Comparison of ENCODE assay signal across 8 cellular contexts in genomic region chr11:116499396-116500001, GRCh38.
DNase-seq lines count a peak whose midpoint lies in the region; ATAC-seq and TF ChIP-seq lines count a peak whose summit lies in the region.

No MANE protein-coding gene starts in this region.

- H3K4me3 ChIP-seq in Karpas-422 (ENCODE audit: low read length) (no peak overlapping the region), mammary epithelial cell (replicated peaks in 1 of 3; ENCODE audit: insufficient read depth in 1 of 3, low read depth in 2 of 3, low read length in 3 of 3) (no peak overlapping the region)

- DNase-seq in GDM1 (lab: John Stamatoyannopoulos, UW) (peak; percentile 9), Karpas-422 (peak; percentile 82), RWPE1 (ENCODE audit: low spot score) (peak; percentile 6), mammary epithelial cell (peak; percentile 33), left lobe of liver (ENCODE audit: low spot score) (no peak), DMS79 treated with DMSO at 0.1 percent for 48 hours (lab: John Stamatoyannopoulos, UW) (no peak)
- DNase-seq in stimulated activated CD8-positive, alpha-beta memory T cell treated with anti-CD3 and anti-CD28 coated beads, Interleukin-7, amount 100 ng/mL, for 24 hours (ENCODE audit: low read depth), result peak; percentile 22

- WGBS in mammary epithelial cell (ENCODE audit: low coverage, missing lambda C conversion rate), result 27% methylated on average over 15 of the region's 17 CpGs

- H3K4me2 ChIP-seq in Karpas-422 (ENCODE audit: low read depth, low read length, poor library complexity, severe bottlenecking), result no peak overlapping the region
- no peak overlapping the region for H3K4me2 ChIP-seq in mammary epithelial cell (ENCODE audit: insufficient read depth, low read depth, low read length)

- no peak overlapping the region for H2AFZ ChIP-seq in Karpas-422 (ENCODE audit: low read length)
- H2AFZ ChIP-seq in mammary epithelial cell (ENCODE audit: low read depth, low read length), result no peak overlapping the region

- CTCF ChIA-PET in RWPE1 (lab: Yijun Ruan, JAX) (interaction anchor here (0.6 to 1.4 kb wide), 4 partner anchors 32 to 966 kb away, joined by 3 to 7 read pairs (median 4); no protein-coding TSS in a partner anchor), mammary epithelial cell (lab: Charles Lee; ENCODE audit: low non-redundant PET) (interaction anchor here (0.6 kb wide), 3 partner anchors 14 to 270 kb away, joined by 3 to 5 read pairs (median 4); no protein-coding TSS in a partner anchor)

- no peaks in the 10 kb centered on the region for H3K36me3 ChIP-seq in Karpas-422 (ENCODE audit: insufficient read depth, low read length)
- no peaks in the 10 kb centered on the region for H3K36me3 ChIP-seq in mammary epithelial cell (ENCODE audit: insufficient read depth, low read length)

- POLR2A ChIA-PET in RWPE1 (lab: Yijun Ruan, JAX; ENCODE audit: low non-redundant PET), result no interaction called here

- intact Hi-C loops in mammary epithelial cell (cut with micrococcal nuclease), result loop anchor here (1.0 to 2.0 kb wide), 3 partner anchors 45 to 1175 kb away; no protein-coding TSS in a partner anchor

- H3K79me2 ChIP-seq in Karpas-422 (ENCODE audit: low read length) (no peaks in the 10 kb centered on the region), mammary epithelial cell (ENCODE audit: insufficient read depth, low read length) (no peaks in the 10 kb centered on the region)

- in situ Hi-C loops in mammary epithelial cell (cut with MboI; ENCODE audit: low sequenced_read_pairs in 2 of 2), result no loop called here

- H3K4me1 ChIP-seq in Karpas-422 (ENCODE audit: low read length) (no peaks in the 10 kb centered on the region), mammary epithelial cell (ENCODE audit: insufficient read depth, low read length) (no peaks in the 10 kb centered on the region)

- no peaks in the 10 kb centered on the region for H4K20me1 ChIP-seq in Karpas-422 (ENCODE audit: insufficient read depth, low read depth, low read length)
- no peaks in the 10 kb centered on the region for H4K20me1 ChIP-seq in mammary epithelial cell (ENCODE audit: insufficient read depth, low read length)

- no peaks in the 10 kb centered on the region for H3K27me3 ChIP-seq in Karpas-422 (ENCODE audit: low read length)
- peaks cover 10% of the 10 kb centered on the region for H3K27me3 ChIP-seq in mammary epithelial cell (ENCODE audit: insufficient read depth, low read length)

- TF ChIP-seq CTCF in RWPE1 (conservative IDR thresholded peaks at IDR 0.05; ENCODE audit: low read depth), result peak; percentile 23; the same call in 1 of the 2 replicates
- peak; percentile 44 to 62 for TF ChIP-seq CTCF in mammary epithelial cell (conservative IDR thresholded peaks at IDR 0.05 in 1 of 2, IDR thresholded peaks at IDR 0.05 in 1 of 2; ENCODE audit: extremely low read depth in 1 of 2, insufficient read depth in 1 of 2, low read depth in 1 of 2, low read length in 2 of 2)

- H3K9me3 ChIP-seq in Karpas-422 (ENCODE audit: low read length), result no peaks in the 10 kb centered on the region
- no peaks in the 10 kb centered on the region for H3K9me3 ChIP-seq in mammary epithelial cell (replicated peaks; ENCODE audit: insufficient read depth, low read length)

- no TSS peak for BruUV-seq in mammary epithelial cell (replicated peaks; lab: Mats Ljungman, UMichigan)

- no peak overlapping the region for H3K9ac ChIP-seq in Karpas-422 (ENCODE audit: low read length)
- H3K9ac ChIP-seq in mammary epithelial cell (ENCODE audit: insufficient read depth, low read length), result no peak overlapping the region

- dilution Hi-C loops in mammary epithelial cell (cut with HindIII; ENCODE audit: low sequenced_read_pairs), result no loop called here

- ATAC-seq in left lobe of liver (peak; percentile 47), GM21360 (IDR thresholded peaks at IDR 0.05; ENCODE audit: unreplicated experiment) (no peak)

- H3K27ac ChIP-seq in Karpas-422 (ENCODE audit: low read length) (no peak overlapping the region), RWPE1 (no peak overlapping the region), mammary epithelial cell (ENCODE audit: insufficient read depth, low read depth, low read length) (no peak overlapping the region)

- H3K9me2 ChIP-seq in Karpas-422 (replicated peaks; ENCODE audit: insufficient read depth, low read length), result no peaks in the 10 kb centered on the region

Comparison
In these comparisons a context has a peak if more than half of its experiments do, and no peak if none do; other contexts are left out.
1. DNase-seq: peak in GDM1 (single experiment), Karpas-422 (single experiment), RWPE1 (single experiment), mammary epithelial cell (single experiment) and stimulated activated CD8-positive, alpha-beta memory T cell treated with anti-CD3 and anti-CD28 coated beads, Interleukin-7, amount 100 ng/mL, for 24 hours (single experiment); none in left lobe of liver (single experiment) and DMS79 treated with DMSO at 0.1 percent for 48 hours (single experiment).